ENCODE assay signal across 1 cellular context in genomic region chr9:114364123-114364522, GRCh38.
TF ChIP-seq lines count a peak whose summit lies in the region.

No MANE protein-coding gene starts in this region.

TF ChIP-seq in HepG2, 621 proteins besides CTCF, POLR2A, EP300 and RAD21:
- TF ChIP-seq ARID5B (CRISPR knock-in tag; IDR thresholded peaks at IDR 0.05) (peak; percentile 53; the same call in 1 of the 2 replicates), ZNF24 (IDR thresholded peaks at IDR 0.05) (0 out of 2 replicates have a peak, but pooled peaks have one; percentile 33), RNF2 (conservative IDR thresholded peaks at IDR 0.05; ENCODE audit: low read depth) (no peak), MIXL1 (CRISPR knock-in tag; IDR thresholded peaks at IDR 0.05) (0 out of 2 replicates have a peak, but pooled peaks have one; percentile 12), FOXP1 (IDR thresholded peaks at IDR 0.05) (no peak), FOXP1 (CRISPR knock-in tag; IDR thresholded peaks at IDR 0.05) (peak; percentile 45; the same call in 1 of the 2 replicates), SAP130 (CRISPR knock-in tag; IDR thresholded peaks at IDR 0.05; ENCODE audit: low read depth) (0 out of 2 replicates have a peak, but pooled peaks have one; percentile 18), GATAD2A (CRISPR knock-in tag; IDR thresholded peaks at IDR 0.05) (peak; percentile 77), ZBTB46 (CRISPR knock-in tag; IDR thresholded peaks at IDR 0.05; ENCODE audit: borderline replicate concordance) (no peak), ZC3H13 (CRISPR knock-in tag; IDR thresholded peaks at IDR 0.05) (no peak), CEBPG (CRISPR knock-in tag; IDR thresholded peaks at IDR 0.05) (peak; percentile 98), CEBPB (IDR thresholded peaks at IDR 0.05; ENCODE audit: borderline replicate concordance, low read depth, low read length) (peak; percentile 98), ZBTB39 (CRISPR knock-in tag; IDR thresholded peaks at IDR 0.05) (peak; percentile 81; the same call in 1 of the 2 replicates), BCL6 (CRISPR knock-in tag; IDR thresholded peaks at IDR 0.05) (peak; percentile 17; the same call in 1 of the 2 replicates), SMC3 (IDR thresholded peaks at IDR 0.05; ENCODE audit: low read length) (peak; percentile 22; the same call in 1 of the 2 replicates), FOXA3 (CRISPR knock-in tag; IDR thresholded peaks at IDR 0.05) (peak; percentile 63), TFE3 (CRISPR knock-in tag; IDR thresholded peaks at IDR 0.05) (no peak), ZFP1 (CRISPR knock-in tag; IDR thresholded peaks at IDR 0.05) (no peak), FOXA1 (IDR thresholded peaks at IDR 0.05) (no peak), FOXA1 (CRISPR knock-in tag; IDR thresholded peaks at IDR 0.05) (peak; percentile 28; the same call in 1 of the 2 replicates), FUBP1 (CRISPR knock-in tag; IDR thresholded peaks at IDR 0.05; ENCODE audit: borderline replicate concordance) (no peak), ZKSCAN1 (IDR thresholded peaks at IDR 0.05; ENCODE audit: low read length) (no peak)
